9 cellular contexts compared by ENCODE assay signal in the genomic region with DNA sequence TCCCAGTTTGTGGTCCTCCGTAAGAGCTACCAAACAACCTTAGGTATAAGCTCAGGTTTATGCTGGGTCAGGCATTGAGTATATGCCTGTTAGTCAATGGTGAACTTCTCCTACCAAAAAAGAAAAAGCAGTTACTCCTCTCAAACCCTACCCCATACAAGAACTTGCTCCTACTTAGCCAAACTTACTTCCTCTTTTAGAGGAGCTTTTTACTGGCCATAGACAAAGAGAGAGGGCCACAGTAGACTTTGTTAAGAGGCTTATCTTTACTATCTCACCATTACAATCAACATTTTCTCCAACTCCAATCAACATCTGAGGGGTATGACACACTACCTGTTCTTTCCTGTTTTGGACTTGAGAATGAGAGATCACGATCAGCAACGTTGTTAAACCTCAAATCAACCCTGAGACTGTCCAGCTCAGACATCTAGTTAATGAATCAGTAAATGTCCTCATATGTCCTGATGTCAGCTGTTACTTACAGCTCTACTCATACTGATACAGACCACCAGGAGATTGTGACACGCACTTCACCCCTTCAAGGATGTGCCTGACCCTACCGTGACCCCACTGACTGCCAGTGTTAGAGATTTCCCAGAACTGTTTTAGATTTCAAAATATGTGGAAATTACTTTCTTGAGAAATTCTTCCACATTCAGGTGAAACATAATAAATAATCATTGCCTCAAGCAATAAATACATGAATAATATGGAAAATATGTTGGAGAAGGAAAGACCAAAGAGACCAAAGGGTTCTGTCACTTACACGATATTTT. TPM values are rescaled to one million over a fixed set of nuclear protein-coding genes. Genes with fewer than 3 reads are reported as not detected.
DNase-seq lines count a peak whose midpoint lies in the region; ATAC-seq and TF ChIP-seq lines count a peak whose summit lies in the region.
"Had no signal": no experiment of that assay in that cellular context is flagged by ENCODE, and none has a peak within 500 bp of the region (broad histone marks: within the 10 kb centered on the region; RNA-seq: fewer than 3 reads in every experiment).

No MANE protein-coding gene starts in this region.

- no peak overlapping the region for H3K4me3 Mint-ChIP-seq in chondrocyte (ENCODE audit: unreplicated experiment)
- H3K4me3 Mint-ChIP-seq: WTC11 had no signal

- peaks cover 10% of the 10 kb centered on the region for H3K4me1 Mint-ChIP-seq in chondrocyte (ENCODE audit: low read depth)
- H3K4me1 Mint-ChIP-seq: WTC11 had no signal

- no peak overlapping the region for H3K9ac ChIP-seq in OCI-LY3 (ENCODE audit: low read length)

- no peaks in the 10 kb centered on the region for H3K79me2 ChIP-seq in OCI-LY3 (ENCODE audit: low read length)

- peaks cover 6% of the 10 kb centered on the region for H3K9me3 Mint-ChIP-seq in chondrocyte (ENCODE audit: low read depth)
- H3K9me3 Mint-ChIP-seq: WTC11 had no signal

- no peak overlapping the region for H2AFZ ChIP-seq in OCI-LY3 (ENCODE audit: low read depth, low read length)

- H3K4me3 ChIP-seq in OCI-LY3 (ENCODE audit: low read length) (no peak overlapping the region), fibroblast of mammary gland (ENCODE audit: control insufficient read depth, low read depth, low read length) (no peak overlapping the region)

- no peak for TF ChIP-seq CTCF in OCI-LY3 (IDR thresholded peaks at IDR 0.05; ENCODE audit: low read depth, low read length)
- TF ChIP-seq CTCF in fibroblast of mammary gland (conservative IDR thresholded peaks at IDR 0.05; ENCODE audit: control insufficient read depth, insufficient read depth, low read depth, low read length): no peak
- TF ChIP-seq CTCF in chondrocyte (IDR thresholded peaks at IDR 0.05): no peak

- H3K27me3 Mint-ChIP-seq in chondrocyte (ENCODE audit: low read depth): no peaks in the 10 kb centered on the region

- H3K4me1 ChIP-seq in OCI-LY3 (ENCODE audit: low read length): peaks cover 8% of the 10 kb centered on the region

- peaks cover 2% of the 10 kb centered on the region for H3K36me3 Mint-ChIP-seq in chondrocyte (ENCODE audit: low read depth)
- H3K36me3 Mint-ChIP-seq: WTC11 had no signal

- no peaks in the 10 kb centered on the region for H3K36me3 ChIP-seq in OCI-LY3 (replicated peaks; ENCODE audit: low read depth, low read length)

- no peaks in the 10 kb centered on the region for H4K20me1 ChIP-seq in OCI-LY3 (ENCODE audit: insufficient read depth, low read length)

- peak; percentile 60 for DNase-seq in CD1c-positive myeloid dendritic cell (ENCODE audit: extremely low spot score)
- peak; percentile 73 for DNase-seq in fibroblast of mammary gland (ENCODE audit: low read depth)
- no peak for DNase-seq in left colon
- no peak for DNase-seq in chondrocyte (ENCODE audit: low spot score)
- no peak for DNase-seq in cardiac septum (ENCODE audit: low spot score)

- intact Hi-C loops in left colon (cut with DNase I, micrococcal nuclease): no loop called here
- intact Hi-C loops in cardiac septum (cut with DNase I): no loop called here

- H3K27ac Mint-ChIP-seq in chondrocyte (ENCODE audit: unreplicated experiment): no peak overlapping the region
- H3K27ac Mint-ChIP-seq: WTC11 had no signal

- no peak overlapping the region for H3K27ac ChIP-seq in OCI-LY3 (ENCODE audit: low read length)

- peak; percentile 57 for ATAC-seq in GM21367 (IDR thresholded peaks at IDR 0.05; ENCODE audit: unreplicated experiment)
- ATAC-seq in left colon: no peak
- no peak for ATAC-seq in GM18517 (IDR thresholded peaks at IDR 0.05; ENCODE audit: unreplicated experiment)
- ATAC-seq: WTC11 had no signal

- H3K4me2 ChIP-seq in OCI-LY3 (ENCODE audit: low read length): peak overlapping the region; percentile 15

- H3K9me3 ChIP-seq in OCI-LY3 (ENCODE audit: insufficient read depth, low read length): no peaks in the 10 kb centered on the region

- H3K27me3 ChIP-seq in OCI-LY3 (ENCODE audit: low read depth, low read length): no peaks in the 10 kb centered on the region

RNA-seq across cellular contexts. Expression of gene CCDC71L, which starts 18.4 kb away (rescaled TPM):
- total RNA-seq in left colon (10 to 100 TPM; 25.4 to 27.1 TPM), chondrocyte (22.0 to 24.5 TPM (median 23.1 TPM) in 3 replicates), cardiac septum (7.0 TPM)

Comparison
In these comparisons a context has a peak if more than half of its experiments do, and no peak if none do; other contexts are left out.
1. DNase-seq: peak in CD1c-positive myeloid dendritic cell (single experiment) and fibroblast of mammary gland (single experiment); none in left colon (0 of 2), chondrocyte (single experiment) and cardiac septum (single experiment).